ENCODE assay signal across 8 cellular contexts in genomic region chr1:29181413-29182225, GRCh38. TPM values are rescaled to one million over a fixed set of nuclear protein-coding genes. Genes with fewer than 3 reads are reported as not detected.
DNase-seq lines count a peak whose midpoint lies in the region; ATAC-seq and TF ChIP-seq lines count a peak whose summit lies in the region.

Gene SRSF4 (minus strand): TSS chr1:29181900. CDS start chr1:29181752, 148 bp downstream.

- H2AFZ ChIP-seq in DND-41 (ENCODE audit: low read depth, low read length) (peak within 1 kb of the TSS; percentile 95), KMS-11 (ENCODE audit: low read depth) (peak within 1 kb of the TSS; percentile 91)

- no peaks in the 10 kb centered on the region for H3K9me3 Mint-ChIP-seq in activated T-cell treated with anti-CD3 and anti-CD28 coated beads, Interleukin-2, amount 50 U/mL, for 4 hours

- TF ChIP-seq CTCF in DND-41 (IDR thresholded peaks at IDR 0.05; ENCODE audit: borderline replicate concordance, extremely low read depth, low read length, poor library complexity, severe bottlenecking) (peak; percentile 79), KMS-11 (conservative IDR thresholded peaks at IDR 0.05; ENCODE audit: low read depth, low read length) (peak; percentile 63), Panc1 (IDR thresholded peaks at IDR 0.05) (peak; percentile 89)

- H3K9ac ChIP-seq in DND-41 (ENCODE audit: low read depth, low read length), result peak within 1 kb of the TSS; percentile 96
- peak within 1 kb of the TSS; percentile 100 for H3K9ac ChIP-seq in KMS-11
- peak within 1 kb of the TSS; percentile 99 for H3K9ac ChIP-seq in mucosa of stomach (ENCODE audit: low read length)

- H3K36me3 Mint-ChIP-seq in activated T-cell treated with anti-CD3 and anti-CD28 coated beads, Interleukin-2, amount 50 U/mL, for 4 hours (ENCODE audit: insufficient read depth), result peaks cover 21% of the 10 kb centered on the region

- H3K4me2 ChIP-seq in DND-41 (ENCODE audit: insufficient read depth, low read length) (peak within 1 kb of the TSS; percentile 85), KMS-11 (peak within 1 kb of the TSS; percentile 99)

- H4K20me1 ChIP-seq in DND-41 (ENCODE audit: insufficient read depth, low read length) (peaks cover 43% of the 10 kb centered on the region), KMS-11 (ENCODE audit: insufficient read depth) (peaks cover 34% of the 10 kb centered on the region)

- BruUV-seq in Panc1 (replicated peaks; lab: Mats Ljungman, UMichigan), result no TSS peak

- H3K4me1 Mint-ChIP-seq in activated T-cell treated with anti-CD3 and anti-CD28 coated beads, Interleukin-2, amount 50 U/mL, for 4 hours (ENCODE audit: low read depth), result peaks cover 43% of the 10 kb centered on the region

- ATAC-seq in DND-41 (ENCODE audit: insufficient read depth, low read depth) (peak; percentile 90), GM21737 (IDR thresholded peaks at IDR 0.05; ENCODE audit: unreplicated experiment) (peak; percentile 83), Panc1 (peak; percentile 95)
- ATAC-seq in activated T-cell treated with anti-CD3 and anti-CD28 coated beads, Interleukin-2, amount 50 U/mL, for 4 hours, result peak; percentile 91 to 94

- H3K79me2 ChIP-seq in DND-41 (ENCODE audit: insufficient read depth, low read length) (peaks cover 54% of the 10 kb centered on the region), KMS-11 (ENCODE audit: insufficient read depth, low read depth) (peaks cover 50% of the 10 kb centered on the region)

- CTCF ChIA-PET in Panc1 (lab: Charles Lee), result interaction anchor here (0.6 to 1.5 kb wide), 8 partner anchors 16 to 1599 kb away, joined by 3 to 6 read pairs (median 4); partner anchors contain the start of gene TMEM200B

- H3K4me1 ChIP-seq in DND-41 (ENCODE audit: insufficient read depth, low read length) (peaks cover 49% of the 10 kb centered on the region), KMS-11 (ENCODE audit: low read depth, poor library complexity, severe bottlenecking) (peaks cover 53% of the 10 kb centered on the region), Panc1 (ENCODE audit: control insufficient read depth, insufficient read depth, low read length) (peaks cover 12% of the 10 kb centered on the region), mucosa of stomach (ENCODE audit: control insufficient read depth, insufficient read depth, low read length) (peaks cover 20% of the 10 kb centered on the region)

- intact Hi-C loops in Panc1 (cut with micrococcal nuclease; ENCODE audit: unreplicated experiment), result no loop called here

- in situ Hi-C loops in Panc1 (cut with HindIII; ENCODE audit: low pct_unique_long_range_greater_than_20kb, low sequenced_read_pairs), result no loop called here

- H3K27ac ChIP-seq in DND-41 (ENCODE audit: low read length), result peak within 1 kb of the TSS; percentile 94
- peak within 1 kb of the TSS; percentile 97 for H3K27ac ChIP-seq in KMS-11
- H3K27ac ChIP-seq in Panc1 (ENCODE audit: low read length), result peak within 1 kb of the TSS; percentile 99

- peak within 1 kb of the TSS; percentile 96 for H3K4me3 Mint-ChIP-seq in activated T-cell treated with anti-CD3 and anti-CD28 coated beads, Interleukin-2, amount 50 U/mL, for 4 hours

- POLR2A ChIA-PET in Panc1 (lab: Charles Lee), result interaction anchor here (0.6 to 1.6 kb wide), 10 partner anchors 11 to 1130 kb away, joined by 3 to 9 read pairs (median 4); partner anchors contain the start of gene RNU11

- H3K4me3 ChIP-seq in DND-41 (ENCODE audit: low read depth in 1 of 2, low read length in 2 of 2) (peak within 1 kb of the TSS; percentile 65 to 70), KMS-11 (IDR thresholded peaks at IDR 0.05; ENCODE audit: insufficient read depth, low read depth, low read length) (peak within 1 kb of the TSS; percentile 69), Panc1 (ENCODE audit: low read depth in 2 of 2, low read length in 2 of 2) (peak within 1 kb of the TSS; percentile 77 to 99), mucosa of stomach (ENCODE audit: low read length) (peak within 1 kb of the TSS; percentile 77)

- peaks cover 34% of the 10 kb centered on the region for H3K36me3 ChIP-seq in DND-41 (ENCODE audit: insufficient read depth, low read length)
- peaks cover 6% of the 10 kb centered on the region; the same call in 1 of the 2 replicates for H3K36me3 ChIP-seq in KMS-11 (ENCODE audit: insufficient read depth)
- H3K36me3 ChIP-seq in Panc1 (ENCODE audit: control insufficient read depth, insufficient read depth, low read length), result peaks cover 8% of the 10 kb centered on the region
- no peaks in the 10 kb centered on the region for H3K36me3 ChIP-seq in mucosa of stomach (ENCODE audit: control insufficient read depth, insufficient read depth, low read length)

- H3K9me3 ChIP-seq in DND-41 (ENCODE audit: insufficient read depth, low read length, severe bottlenecking) (no peaks in the 10 kb centered on the region), Panc1 (ENCODE audit: control insufficient read depth, insufficient read depth, low read depth, low read length) (no peaks in the 10 kb centered on the region), mucosa of stomach (ENCODE audit: control insufficient read depth, low read length) (no peaks in the 10 kb centered on the region)

- TF ChIP-seq POLR2A in erythroblast (IDR thresholded peaks at IDR 0.05; ENCODE audit: low read length), result peak; percentile 81

- no peaks in the 10 kb centered on the region for H3K27me3 Mint-ChIP-seq in activated T-cell treated with anti-CD3 and anti-CD28 coated beads, Interleukin-2, amount 50 U/mL, for 4 hours (ENCODE audit: low read depth)

- DNase-seq in DND-41, result peak; percentile 99
- DNase-seq in Panc1 (ENCODE audit: low read depth, low spot score), result peak; percentile 94
- DNase-seq in activated T-cell treated with anti-CD3 and anti-CD28 coated beads, Interleukin-2, amount 50 U/mL, for 4 hours, result peak; percentile 98
- DNase-seq in erythroblast (lab: John Stamatoyannopoulos, UW), result peak; percentile 99
- peak; percentile 97 to 98 for DNase-seq in stimulated activated CD8-positive, alpha-beta memory T cell treated with anti-CD3 and anti-CD28 coated beads, Interleukin-7, amount 100 ng/mL, for 1 hour (ENCODE audit: low read depth in 2 of 2)

- no peaks in the 10 kb centered on the region for H3K27me3 ChIP-seq in DND-41 (ENCODE audit: insufficient read depth, low read length, poor library complexity)
- H3K27me3 ChIP-seq in KMS-11 (ENCODE audit: insufficient read depth, low read depth), result no peaks in the 10 kb centered on the region
- no peaks in the 10 kb centered on the region for H3K27me3 ChIP-seq in Panc1 (ENCODE audit: control insufficient read depth, insufficient read depth, low read length)
- no peaks in the 10 kb centered on the region for H3K27me3 ChIP-seq in mucosa of stomach (ENCODE audit: control insufficient read depth, insufficient read depth, low read length)

RNA-seq across cellular contexts. Expression of gene SRSF4, which starts in this region (rescaled TPM):
- 77.5 TPM for total RNA-seq in Panc1 (2021; ENCODE audit: unreplicated experiment)
- polyA plus RNA-seq in Panc1 (2012; ENCODE audit: insufficient read length), result 76.8 TPM
- total RNA-seq in activated T-cell treated with anti-CD3 and anti-CD28 coated beads, Interleukin-2, amount 50 U/mL, for 4 hours, result 100 to 1,000 TPM; 104 to 109 (median 106) TPM

Comparison
In these comparisons a context has a peak if more than half of its experiments do, and no peak if none do; other contexts are left out.
1. Peak in every context shown above with its lines: DNase-seq, ATAC-seq, H3K4me3 ChIP-seq and H3K27ac ChIP-seq.